In genomic region chr11:12433571-12434061, GRCh38 we compare ENCODE assay signal across 10 cellular contexts. TPM values are rescaled to one million over a fixed set of nuclear protein-coding genes. Genes with fewer than 3 reads are reported as not detected.
DNase-seq lines count a peak whose midpoint lies in the region; ATAC-seq and TF ChIP-seq lines count a peak whose summit lies in the region.
"Had no signal": no experiment of that assay in that cellular context is flagged by ENCODE, and none has a peak within 500 bp of the region (broad histone marks: within the 10 kb centered on the region; RNA-seq: fewer than 3 reads in every experiment).

No MANE protein-coding gene starts in this region.

- no peaks in the 10 kb centered on the region for H3K36me3 ChIP-seq in neural progenitor cell

- H3K27ac Mint-ChIP-seq in neural progenitor cell = no peak overlapping the region
- H3K27ac Mint-ChIP-seq: stimulated activated naive CD8-positive, alpha-beta T cell treated with anti-CD3 and anti-CD28 coated beads, Interleukin-15, amount 100 ng/mL, for 72 hours had no signal

- peaks cover 27% of the 10 kb centered on the region for H3K4me1 Mint-ChIP-seq in neural progenitor cell
- H3K4me1 Mint-ChIP-seq: stimulated activated naive CD8-positive, alpha-beta T cell treated with anti-CD3 and anti-CD28 coated beads, Interleukin-15, amount 100 ng/mL, for 72 hours had no signal

- DNase-seq in DMS 273 (lab: John Stamatoyannopoulos, UW; ENCODE audit: unreplicated experiment) (peak; percentile 92), amniotic epithelial cell (ENCODE audit: low read depth) (peak; percentile 96), foreskin fibroblast (peak; percentile 82 to 91), skeletal muscle cell (ENCODE audit: low read depth) (peak; percentile 73), neural progenitor cell (ENCODE audit: low spot score) (no peak), DMS114 treated with DMSO at 0.1 percent for 48 hours (lab: John Stamatoyannopoulos, UW; ENCODE audit: unreplicated experiment) (no peak), KBM-7 (no peak)
- DNase-seq: NCI-H1092; stimulated activated naive CD8-positive, alpha-beta T cell treated with anti-CD3 and anti-CD28 coated beads, Interleukin-15, amount 100 ng/mL, for 72 hours had no signal

- H3K27ac ChIP-seq in neural progenitor cell = no peak overlapping the region

- no peaks in the 10 kb centered on the region for H3K79me2 ChIP-seq in neural progenitor cell (ENCODE audit: low read depth)

- no peaks in the 10 kb centered on the region for H3F3A ChIP-seq in neural progenitor cell (ENCODE audit: low read depth)

- no peaks in the 10 kb centered on the region for H3K9me3 ChIP-seq in neural progenitor cell (ENCODE audit: low read depth)

- no peak overlapping the region for H3K9ac ChIP-seq in neural progenitor cell

- peaks cover 4% of the 10 kb centered on the region for H3K4me1 ChIP-seq in neural progenitor cell

- TF ChIP-seq CTCF in foreskin fibroblast (IDR thresholded peaks at IDR 0.05; ENCODE audit: low read depth, low read length) (no peak), neural progenitor cell (IDR thresholded peaks at IDR 0.05) (no peak)

- H3K4me3 ChIP-seq in foreskin fibroblast (ENCODE audit: low read depth in 1 of 2, low read length in 2 of 2) = peak overlapping the region in 1 of 2 donors; percentile 18
- H3K4me3 ChIP-seq in skeletal muscle cell (ENCODE audit: low read depth, low read length) = no peak overlapping the region
- H3K4me3 ChIP-seq in neural progenitor cell = no peak overlapping the region

- H4K20me1 ChIP-seq in neural progenitor cell (ENCODE audit: low read depth) = no peaks in the 10 kb centered on the region

- H3K27me3 Mint-ChIP-seq in neural progenitor cell (ENCODE audit: insufficient read depth, low read depth) = no peaks in the 10 kb centered on the region
- H3K27me3 Mint-ChIP-seq: stimulated activated naive CD8-positive, alpha-beta T cell treated with anti-CD3 and anti-CD28 coated beads, Interleukin-15, amount 100 ng/mL, for 72 hours had no signal

- no peak for ATAC-seq in GM18867 (IDR thresholded peaks at IDR 0.05; ENCODE audit: unreplicated experiment)
- ATAC-seq: stimulated activated naive CD8-positive, alpha-beta T cell treated with anti-CD3 and anti-CD28 coated beads, Interleukin-15, amount 100 ng/mL, for 72 hours had no signal

- H3K4me2 ChIP-seq in neural progenitor cell = no peak overlapping the region

- H3K4me3 Mint-ChIP-seq in neural progenitor cell = no peak overlapping the region
- H3K4me3 Mint-ChIP-seq: stimulated activated naive CD8-positive, alpha-beta T cell treated with anti-CD3 and anti-CD28 coated beads, Interleukin-15, amount 100 ng/mL, for 72 hours had no signal

- H2AFZ ChIP-seq in neural progenitor cell (replicated peaks) = no peak overlapping the region

- H3K36me3 Mint-ChIP-seq in neural progenitor cell = no peaks in the 10 kb centered on the region

- in situ Hi-C loops in KBM-7 (cut with MboI; ENCODE audit: low pct_unique_long_range_greater_than_20kb, low sequenced_read_pairs) = no loop called here

- no peaks in the 10 kb centered on the region for H3K9me3 Mint-ChIP-seq in neural progenitor cell
- H3K9me3 Mint-ChIP-seq: stimulated activated naive CD8-positive, alpha-beta T cell treated with anti-CD3 and anti-CD28 coated beads, Interleukin-15, amount 100 ng/mL, for 72 hours had no signal

- H3K27me3 ChIP-seq in neural progenitor cell = no peaks in the 10 kb centered on the region

RNA-seq across cellular contexts. Expression of gene PARVA, which starts 56.2 kb away (rescaled TPM):
- 13.6 and 15.3 TPM in 2 replicates for total RNA-seq in neural progenitor cell (ENCODE audit: low replicate concordance)

Comparison
In these comparisons a context has a peak if more than half of its experiments do, and no peak if none do; other contexts are left out.
1. DNase-seq: peak in DMS 273 (single experiment), amniotic epithelial cell (single experiment), foreskin fibroblast (2 of 2) and skeletal muscle cell (single experiment); none in neural progenitor cell (single experiment), DMS114 treated with DMSO at 0.1 percent for 48 hours (single experiment) and KBM-7 (single experiment).